Comparison of ENCODE assay signal across 18 cellular contexts in the genomic region with DNA sequence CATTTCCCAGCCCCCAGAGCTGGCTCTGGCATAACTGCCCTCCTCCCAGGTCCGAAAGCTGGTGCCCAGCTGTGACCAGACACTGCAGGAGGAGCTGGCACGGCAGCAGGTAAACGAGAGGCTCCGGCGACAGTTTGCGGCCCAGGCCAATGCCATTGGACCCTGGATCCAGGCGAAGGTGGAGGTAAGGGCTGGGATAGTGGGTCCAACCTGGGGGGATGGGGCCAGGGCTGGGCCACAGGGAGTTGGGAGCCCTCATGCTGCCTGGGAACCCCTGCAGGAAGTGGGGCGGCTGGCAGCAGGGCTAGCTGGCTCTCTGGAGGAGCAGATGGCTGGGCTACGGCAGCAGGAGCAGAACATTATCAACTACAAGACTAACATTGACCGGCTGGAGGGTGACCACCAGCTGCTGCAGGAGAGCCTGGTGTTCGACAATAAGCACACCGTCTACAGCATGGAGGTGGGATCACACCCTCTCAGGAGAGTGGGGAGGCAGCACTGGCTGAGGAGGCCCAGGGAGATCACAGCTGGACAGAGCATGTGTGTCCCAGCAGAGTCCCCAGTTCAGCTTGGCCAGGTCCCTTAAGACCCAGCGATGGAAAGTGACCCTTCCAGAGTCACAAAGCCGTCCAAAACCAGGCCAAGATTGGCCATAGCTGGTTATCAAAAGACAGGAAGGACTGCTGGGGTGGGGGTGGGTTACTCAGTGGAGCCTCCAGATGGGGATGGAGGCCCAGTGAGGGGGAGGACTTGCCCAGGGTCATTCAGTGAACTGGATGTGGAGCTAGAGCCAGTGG. TPM values are rescaled to one million over a fixed set of nuclear protein-coding genes. Genes with fewer than 3 reads are reported as not detected.
"Had no signal": no experiment of that assay in that cellular context is flagged by ENCODE, and none has a peak within 500 bp of the region (broad histone marks: within the 10 kb centered on the region; RNA-seq: fewer than 3 reads in every experiment).

No MANE protein-coding gene starts in this region.

- H3K27ac ChIP-seq: breast epithelium, colonic mucosa, epithelial cell of prostate, gastroesophageal sphincter, heart right ventricle, stomach, transverse colon had no signal

- H3K36me3 ChIP-seq: breast epithelium, colonic mucosa, transverse colon had no signal

- H3K4me1 ChIP-seq: breast epithelium, colonic mucosa had no signal

- DNase-seq: activated CD4-positive, alpha-beta T cell treated with anti-CD3 and anti-CD28 coated beads, Interleukin-2, amount 50 U/mL, for 4 hours; activated CD8-positive, alpha-beta memory T cell treated with anti-CD3 and anti-CD28 coated beads for 24 hours; activated CD8-positive, alpha-beta memory T cell treated with anti-CD3 and anti-CD28 coated beads, Interleukin-2, amount 50 U/mL, for 4 hours; activated naive CD4-positive, alpha-beta T cell; activated T-cell treated with anti-CD3 and anti-CD28 coated beads, Interleukin-2, amount 50 U/mL, for 24 hours; colonic mucosa; heart right ventricle; left colon; nucleus accumbens; posterior cingulate gyrus; small intestine; stimulated activated CD4-positive, alpha-beta T cell treated with anti-CD3 and anti-CD28 coated beads, Interleukin-2, amount 100 ng/mL, for 24 hours; stomach; transverse colon had no signal

- H3K27me3 ChIP-seq: colonic mucosa had no signal

- H3K4me3 ChIP-seq: breast epithelium, colonic mucosa, gastroesophageal sphincter, heart right ventricle, stomach, transverse colon had no signal

- H3K9me3 ChIP-seq: breast epithelium, colonic mucosa, gastroesophageal sphincter, heart right ventricle, stomach, transverse colon had no signal

RNA-seq across cellular contexts. Expression of a gene that starts 14.7 kb away (rescaled TPM):
- polyA plus RNA-seq: keratinocyte had no signal
